ENCODE assay signal across 36 cellular contexts in genomic region chr10:114215033-114215432, GRCh38. TPM values are rescaled to one million over a fixed set of nuclear protein-coding genes. Genes with fewer than 3 reads are reported as not detected.
"Had no signal": no experiment of that assay in that cellular context is flagged by ENCODE, and none has a peak within 500 bp of the region (broad histone marks: within the 10 kb centered on the region; RNA-seq: fewer than 3 reads in every experiment).

No MANE protein-coding gene starts in this region.

- H3K4me1 ChIP-seq: adrenal gland, body of pancreas, breast epithelium had no signal

- DNase-seq: activated effector memory CD4-positive, alpha-beta T cell treated with anti-CD3 and anti-CD28 coated beads, Interleukin-2, amount 50 U/mL, for 16 hours; activated effector memory CD4-positive, alpha-beta T cell treated with Interleukin-2 at 50 U/mL for 16 hours; activated gamma-delta T cell; activated gamma-delta T cell treated with Interleukin-2 at 50 U/mL for 16 hours; activated naive CD4-positive, alpha-beta T cell; activated naive CD4-positive, alpha-beta T cell treated with anti-CD3 and anti-CD28 coated beads for 36 hours; activated naive CD4-positive, alpha-beta T cell treated with anti-CD3 and anti-CD28 coated beads, Interleukin-2, amount 10 ng/mL, durations not matched to agents 7 days and 5 days; activated naive CD4-positive, alpha-beta T cell treated with anti-CD3 and anti-CD28 coated beads, Interleukin-2, amount 50 U/mL, for 16 hours; activated naive CD4-positive, alpha-beta T cell treated with Interleukin-2 at 50 U/mL for 16 hours; activated naive CD8-positive, alpha-beta T cell treated with anti-CD3 and anti-CD28 coated beads for 36 hours; activated naive CD8-positive, alpha-beta T cell treated with anti-CD3 and anti-CD28 coated beads, Interleukin-2, amount 10 ng/mL, durations not matched to agents 7 days and 5 days; activated naive CD8-positive, alpha-beta T cell treated with anti-CD3 and anti-CD28 coated beads, Interleukin-2, amount 50 U/mL, for 24 hours; activated T-cell treated with anti-CD3 and anti-CD28 coated beads, Interleukin-2, amount 50 U/mL, for 24 hours; activated T-cell treated with anti-CD3 and anti-CD28 coated beads, Interleukin-2, amount 50 U/mL, for 4 hours; activated T-cell treated with anti-CD3 and anti-CD28 coated beads, Interleukin-2, amount 50 U/mL, for 48 hours; activated T-cell treated with anti-CD3 and anti-CD28 coated beads, Interleukin-2, amount 50 U/mL, for 72 hours; adrenal gland; amniotic stem cell; amygdala; anterior cingulate cortex; aorta; body of pancreas; brain microvascular endothelial cell; caudate nucleus; central memory CD4-positive, alpha-beta T cell; cerebellar nuclear complex had no signal

- FAIRE-seq: astrocyte, bronchial epithelial cell had no signal

- ATAC-seq: activated naive CD4-positive, alpha-beta T cell treated with anti-CD3 and anti-CD28 coated beads, Interleukin-2, amount 50 U/mL, for 72 hours; activated naive CD8-positive, alpha-beta T cell treated with anti-CD3 and anti-CD28 coated beads, Interleukin-2, amount 50 U/mL, for 24 hours; activated T-cell treated with anti-CD3 and anti-CD28 coated beads, Interleukin-2, amount 50 U/mL, for 4 hours; activated T-cell treated with anti-CD3 and anti-CD28 coated beads, Interleukin-2, amount 50 U/mL, for 72 hours; activated T-helper 17 cell treated with anti-CD3 and anti-CD28 coated beads, Interleukin-2, amount 50 U/mL, for 72 hours; body of pancreas had no signal

- H3K9me3 ChIP-seq: adrenal gland, body of pancreas, breast epithelium had no signal

- H3K27ac ChIP-seq: adrenal gland, body of pancreas, brain microvascular endothelial cell, breast epithelium, cardiac muscle cell had no signal

- H3K27me3 ChIP-seq: adrenal gland, body of pancreas, brain microvascular endothelial cell, breast epithelium, cardiac muscle cell had no signal

- H3K4me3 ChIP-seq: adrenal gland, body of pancreas, breast epithelium, cardiac muscle cell had no signal

- H3K36me3 ChIP-seq: adrenal gland, brain microvascular endothelial cell, breast epithelium, cardiac muscle cell had no signal

RNA-seq across cellular contexts. Expression of gene VWA2, which starts 24.0 kb away (rescaled TPM):
- total RNA-seq: activated naive CD4-positive, alpha-beta T cell treated with anti-CD3 and anti-CD28 coated beads for 36 hours; activated naive CD8-positive, alpha-beta T cell treated with anti-CD3 and anti-CD28 coated beads for 36 hours; activated naive CD8-positive, alpha-beta T cell treated with anti-CD3 and anti-CD28 coated beads, Interleukin-2, amount 10 ng/mL, durations not matched to agents 7 days and 5 days; activated T-cell treated with anti-CD3 and anti-CD28 coated beads, Interleukin-2, amount 50 U/mL, for 4 hours; activated T-cell treated with anti-CD3 and anti-CD28 coated beads, Interleukin-2, amount 50 U/mL, for 72 hours; activated T-helper 1 cell treated with anti-CD3 and anti-CD28 coated beads, Interleukin-12 subunit alpha, Interleukin-12 subunit beta, Interleukin-2, Interleukin-4 antibody, amounts not matched to agents 30 ng/mL and 10 ng/mL and 1 ng/mL, durations not matched to agents 14 hours and 24 hours and 36 hours; activated T-helper 17 cell treated with anti-CD3 and anti-CD28 coated beads, Interleukin-2, amount 50 U/mL, for 72 hours; activated T-helper 2 cell treated with anti-CD3 and anti-CD28 coated beads, Interferon-gamma antibody, Interleukin-2, Interleukin-4, amounts not matched to agents 10 μg/mL and 5 μg/mL and 100 μg/mL, durations not matched to agents 14 hours and 24 hours and 36 hours; cardiac muscle cell; cardiac septum; chondrocyte had no signal
- polyA plus RNA-seq: adrenal gland, cardiac muscle cell had no signal

RNA-seq across cellular contexts. Expression of gene TDRD1, which starts 35.9 kb away (rescaled TPM):
- total RNA-seq: astrocyte, cardiac muscle cell, chondrocyte had no signal
- polyA plus RNA-seq: cardiac muscle cell had no signal
